37 cellular contexts compared by ENCODE assay signal in the genomic region with DNA sequence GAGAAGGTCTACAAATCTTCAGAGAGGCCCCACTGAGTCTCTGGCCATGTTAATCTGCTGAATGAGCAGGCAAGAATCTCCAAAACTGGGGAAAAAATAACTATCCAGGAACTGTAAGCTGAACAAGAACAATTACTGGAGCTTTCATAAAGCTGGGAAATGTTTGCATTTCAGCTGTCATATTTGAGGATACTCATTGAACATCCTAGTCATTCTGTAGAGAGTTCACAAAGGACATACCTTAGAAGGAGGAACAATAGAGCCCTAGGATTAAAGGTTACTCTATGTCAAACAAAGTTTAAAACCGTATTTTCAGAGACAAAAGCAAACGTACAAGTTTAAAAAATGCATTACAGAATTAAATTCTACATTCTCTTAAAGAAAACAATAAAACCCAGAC.
"Had no signal": no experiment of that assay in that cellular context is flagged by ENCODE, and none has a peak within 500 bp of the region (broad histone marks: within the 10 kb centered on the region; RNA-seq: fewer than 3 reads in every experiment).

No MANE protein-coding gene starts in this region.

- H3K27me3 ChIP-seq: adrenal gland, body of pancreas, brain microvascular endothelial cell, breast epithelium had no signal

- H3K27ac ChIP-seq: adrenal gland, body of pancreas, brain microvascular endothelial cell, breast epithelium, VCaP had no signal

- H3K4me3 ChIP-seq: adrenal gland, body of pancreas, breast epithelium had no signal

- H3K27ac Mint-ChIP-seq: activated B cell treated with CpG ODN at 0.5 μM for 24 hours; activated CD4-positive, alpha-beta memory T cell treated with anti-CD3 and anti-CD28 coated beads for 36 hours; activated CD4-positive, alpha-beta T cell treated with anti-CD3 and anti-CD28 coated beads, Interleukin-2, amount 10 ng/mL, durations not matched to agents 24 days and 14 days; activated CD8-positive, alpha-beta T cell treated with anti-CD3 and anti-CD28 coated beads for 36 hours; activated naive CD4-positive, alpha-beta T cell treated with anti-CD3 and anti-CD28 coated beads for 36 hours; activated naive CD4-positive, alpha-beta T cell treated with anti-CD3 and anti-CD28 coated beads, Interleukin-2, amount 50 U/mL, for 72 hours; activated naive CD8-positive, alpha-beta T cell treated with anti-CD3 and anti-CD28 coated beads for 36 hours; activated T-cell treated with anti-CD3 and anti-CD28 coated beads, Interleukin-2, amount 50 U/mL, for 72 hours; activated T-helper 1 cell treated with anti-CD3 and anti-CD28 coated beads, Interleukin-12 subunit alpha, Interleukin-12 subunit beta, Interleukin-2, Interleukin-4 antibody, amounts not matched to agents 30 ng/mL and 10 ng/mL and 1 ng/mL, durations not matched to agents 14 hours and 24 hours and 36 hours; activated T-helper 17 cell treated with anti-CD3 and anti-CD28 coated beads, Interleukin-2, amount 50 U/mL, for 72 hours; T-helper 1 cell treated with Interleukin-12 subunit alpha and Interleukin-12 subunit beta and Interleukin-4 antibody, amounts not matched to agents 30 μg/mL and 1 μg/mL, for 36 hours; T-helper 2 cell treated with Interferon-gamma antibody and Interleukin-4, amounts not matched to agents 5 μg/mL and 100 μg/mL, for 36 hours had no signal

- H3K36me3 ChIP-seq: adrenal gland, brain microvascular endothelial cell, breast epithelium had no signal

- DNase-seq: activated B cell treated with CpG ODN at 0.5 μM for 24 hours; activated CD4-positive, alpha-beta memory T cell treated with anti-CD3 and anti-CD28 coated beads for 36 hours; activated CD4-positive, alpha-beta T cell treated with anti-CD3 and anti-CD28 coated beads for 4 hours; activated CD4-positive, alpha-beta T cell treated with anti-CD3 and anti-CD28 coated beads, Interleukin-2, amount 10 ng/mL, durations not matched to agents 24 days and 14 days; activated CD4-positive, alpha-beta T cell treated with anti-CD3 and anti-CD28 coated beads, Interleukin-2, amount 50 U/mL, for 1 hour; activated CD4-positive, alpha-beta T cell treated with anti-CD3 and anti-CD28 coated beads, Interleukin-2, amount 50 U/mL, for 4 hours; activated CD4-positive, CD25-positive, alpha-beta regulatory T cell treated with anti-CD3 and anti-CD28 coated beads, Interleukin-2, amount 50 U/mL, for 72 hours; activated CD8-positive, alpha-beta memory T cell treated with anti-CD3 and anti-CD28 coated beads, Interleukin-2, amount 50 U/mL, for 4 hours; activated CD8-positive, alpha-beta T cell treated with anti-CD3 and anti-CD28 coated beads for 36 hours; activated effector memory CD4-positive, alpha-beta T cell treated with anti-CD3 and anti-CD28 coated beads, Interleukin-2, amount 50 U/mL, for 16 hours; activated gamma-delta T cell treated with Interleukin-2 at 50 U/mL for 16 hours; activated naive CD4-positive, alpha-beta T cell; activated naive CD4-positive, alpha-beta T cell treated with anti-CD3 and anti-CD28 coated beads for 36 hours; activated naive CD4-positive, alpha-beta T cell treated with anti-CD3 and anti-CD28 coated beads, Interleukin-2, amount 50 U/mL, for 16 hours; activated naive CD8-positive, alpha-beta T cell treated with anti-CD3 and anti-CD28 coated beads for 36 hours; activated T-cell treated with anti-CD3 and anti-CD28 coated beads for 4 hours; activated T-cell treated with anti-CD3 and anti-CD28 coated beads, Interleukin-2, amount 50 U/mL, for 1 hour; activated T-cell treated with anti-CD3 and anti-CD28 coated beads, Interleukin-2, amount 50 U/mL, for 4 hours; activated T-cell treated with anti-CD3 and anti-CD28 coated beads, Interleukin-2, amount 50 U/mL, for 72 hours; adrenal gland; amniotic stem cell; aorta; body of pancreas; brain microvascular endothelial cell; central memory CD4-positive, alpha-beta T cell; T-helper 1 cell; T-helper 2 cell; T-helper 9 cell had no signal

- ATAC-seq: activated CD8-positive, alpha-beta T cell treated with anti-CD3 and anti-CD28 coated beads for 36 hours; activated naive CD4-positive, alpha-beta T cell treated with anti-CD3 and anti-CD28 coated beads, Interleukin-2, amount 50 U/mL, for 72 hours; activated T-cell treated with anti-CD3 and anti-CD28 coated beads, Interleukin-2, amount 50 U/mL, for 4 hours; activated T-cell treated with anti-CD3 and anti-CD28 coated beads, Interleukin-2, amount 50 U/mL, for 72 hours; activated T-helper 17 cell treated with anti-CD3 and anti-CD28 coated beads, Interleukin-2, amount 50 U/mL, for 72 hours; body of pancreas had no signal

- FAIRE-seq: astrocyte, TTC549 had no signal

- H3K4me3 Mint-ChIP-seq: activated B cell treated with CpG ODN at 0.5 μM for 24 hours; activated CD4-positive, alpha-beta memory T cell treated with anti-CD3 and anti-CD28 coated beads for 36 hours; activated CD4-positive, alpha-beta T cell treated with anti-CD3 and anti-CD28 coated beads, Interleukin-2, amount 10 ng/mL, durations not matched to agents 24 days and 14 days; activated CD8-positive, alpha-beta T cell treated with anti-CD3 and anti-CD28 coated beads for 36 hours; activated naive CD4-positive, alpha-beta T cell treated with anti-CD3 and anti-CD28 coated beads for 36 hours; activated naive CD8-positive, alpha-beta T cell treated with anti-CD3 and anti-CD28 coated beads for 36 hours; activated T-cell treated with anti-CD3 and anti-CD28 coated beads, Interleukin-2, amount 50 U/mL, for 4 hours; activated T-cell treated with anti-CD3 and anti-CD28 coated beads, Interleukin-2, amount 50 U/mL, for 72 hours; activated T-helper 1 cell treated with anti-CD3 and anti-CD28 coated beads, Interleukin-12 subunit alpha, Interleukin-12 subunit beta, Interleukin-2, Interleukin-4 antibody, amounts not matched to agents 30 ng/mL and 10 ng/mL and 1 ng/mL, durations not matched to agents 14 hours and 24 hours and 36 hours; activated T-helper 17 cell treated with anti-CD3 and anti-CD28 coated beads, Interleukin-2, amount 50 U/mL, for 72 hours; T-helper 1 cell treated with Interleukin-12 subunit alpha and Interleukin-12 subunit beta and Interleukin-4 antibody, amounts not matched to agents 30 μg/mL and 1 μg/mL, for 36 hours; T-helper 2 cell treated with Interferon-gamma antibody and Interleukin-4, amounts not matched to agents 5 μg/mL and 100 μg/mL, for 36 hours had no signal

- H3K9me3 Mint-ChIP-seq: activated CD4-positive, alpha-beta memory T cell treated with anti-CD3 and anti-CD28 coated beads for 36 hours; activated naive CD4-positive, alpha-beta T cell treated with anti-CD3 and anti-CD28 coated beads, Interleukin-2, amount 50 U/mL, for 72 hours; activated T-cell treated with anti-CD3 and anti-CD28 coated beads, Interleukin-2, amount 50 U/mL, for 72 hours; activated T-helper 17 cell treated with anti-CD3 and anti-CD28 coated beads, Interleukin-2, amount 50 U/mL, for 72 hours had no signal

- H3K4me1 ChIP-seq: adrenal gland, body of pancreas, breast epithelium had no signal

- H3K27me3 Mint-ChIP-seq: activated B cell treated with CpG ODN at 0.5 μM for 24 hours; activated CD4-positive, alpha-beta memory T cell treated with anti-CD3 and anti-CD28 coated beads for 36 hours; activated CD8-positive, alpha-beta T cell treated with anti-CD3 and anti-CD28 coated beads for 36 hours; activated naive CD8-positive, alpha-beta T cell treated with anti-CD3 and anti-CD28 coated beads for 36 hours; activated T-helper 17 cell treated with anti-CD3 and anti-CD28 coated beads, Interleukin-2, amount 50 U/mL, for 72 hours had no signal

- H3K9me3 ChIP-seq: adrenal gland, body of pancreas, breast epithelium had no signal

- H3K4me1 Mint-ChIP-seq: activated B cell treated with CpG ODN at 0.5 μM for 24 hours; activated CD4-positive, alpha-beta T cell treated with anti-CD3 and anti-CD28 coated beads, Interleukin-2, amount 10 ng/mL, durations not matched to agents 24 days and 14 days; activated naive CD8-positive, alpha-beta T cell treated with anti-CD3 and anti-CD28 coated beads for 36 hours; activated T-helper 17 cell treated with anti-CD3 and anti-CD28 coated beads, Interleukin-2, amount 50 U/mL, for 72 hours had no signal
